ENCODE assay signal across 8 cellular contexts in the genomic region with DNA sequence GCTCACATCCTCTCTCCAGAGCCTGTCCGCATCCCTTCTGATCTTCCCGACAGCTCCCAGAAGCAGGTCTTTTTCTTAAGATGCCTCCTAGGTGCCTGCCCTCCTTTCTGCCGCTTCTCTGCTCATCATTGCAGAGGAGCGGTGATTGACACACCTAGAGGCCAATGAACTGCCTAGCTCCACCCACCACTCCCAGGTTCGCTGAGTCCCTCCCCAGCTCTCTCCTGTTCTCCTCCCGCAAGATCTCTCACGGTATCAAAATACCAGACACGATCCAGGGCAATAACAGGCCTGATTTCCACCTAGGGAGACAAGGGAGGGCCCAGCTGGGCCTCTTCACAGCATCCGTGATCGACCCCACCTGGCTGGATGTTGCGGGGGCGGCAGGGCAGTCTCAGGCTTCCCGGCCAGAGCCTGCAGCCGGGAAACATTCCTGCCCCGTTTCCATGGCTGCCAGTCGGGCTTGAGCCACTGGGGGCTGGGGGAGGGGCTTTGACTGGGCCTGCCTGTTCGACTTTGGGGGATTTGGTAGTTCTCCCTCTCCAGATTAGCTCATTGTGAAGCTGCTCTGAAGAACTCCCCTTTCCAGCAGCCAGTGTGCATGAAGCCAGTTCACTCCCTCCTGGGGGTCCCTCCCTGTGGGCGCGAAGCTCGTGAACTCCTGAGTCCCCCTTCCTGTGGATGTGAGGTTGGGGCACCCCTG.
DNase-seq lines count a peak whose midpoint lies in the region; ATAC-seq and TF ChIP-seq lines count a peak whose summit lies in the region.

No MANE protein-coding gene starts in this region.

- H4K20me1 ChIP-seq in fibroblast of lung (ENCODE audit: control insufficient read depth, extremely low read depth, insufficient read depth, low read length): no peaks in the 10 kb centered on the region

- no peaks in the 10 kb centered on the region for H3K27me3 ChIP-seq in Caco-2 (replicated peaks; ENCODE audit: control insufficient read depth, insufficient read depth, low read length)
- peaks cover 21% of the 10 kb centered on the region for H3K27me3 ChIP-seq in fibroblast of lung (ENCODE audit: control insufficient read depth, insufficient read depth, low read length)
- no peaks in the 10 kb centered on the region for H3K27me3 ChIP-seq in muscle layer of duodenum (ENCODE audit: low read depth, low read length)

- H3K36me3 Mint-ChIP-seq in Caco-2 (ENCODE audit: insufficient read depth, unreplicated experiment): peaks cover 6% of the 10 kb centered on the region
- H3K36me3 Mint-ChIP-seq in stimulated activated naive B cell treated with anti-CD40 and anti-IgM and Interleukin-4, amounts not matched to agents 10 μg/mL and 1 μg/mL and 100 μg/mL, for 72 hours: no peaks in the 10 kb centered on the region

- H3K79me2 ChIP-seq in fibroblast of lung (ENCODE audit: control insufficient read depth, insufficient read depth, low read length): no peaks in the 10 kb centered on the region

- H2AFZ ChIP-seq in fibroblast of lung (ENCODE audit: low read length): no peak overlapping the region

- CTCF ChIA-PET in Caco-2 (lab: Charles Lee): interaction anchor here (0.6 kb wide), 1 partner anchor 251 kb away, joined by 3 read pairs; no protein-coding TSS in a partner anchor

- no TSS peak for BruUV-seq in Caco-2 (replicated peaks; lab: Mats Ljungman, UMichigan)

- no peaks in the 10 kb centered on the region for H3K9me3 ChIP-seq in Caco-2
- no peaks in the 10 kb centered on the region for H3K9me3 ChIP-seq in fibroblast of lung (ENCODE audit: control insufficient read depth, insufficient read depth, low read depth, low read length)
- H3K9me3 ChIP-seq in muscle layer of duodenum (ENCODE audit: control insufficient read depth in 1 of 2, low read length in 2 of 2): no peaks in the 10 kb centered on the region

- intact Hi-C loops in Caco-2 (cut with micrococcal nuclease; ENCODE audit: unreplicated experiment): no loop called here

- DNase-seq in Caco-2 (peak; percentile 95 to 97), NCI-H526 (lab: John Stamatoyannopoulos, UW) (peak; percentile 75 to 88), fibroblast of lung (ENCODE audit: low read depth in 2 of 2) (peak; percentile 90 to 98)
- DNase-seq in activated T-cell treated with anti-CD3 and anti-CD28 coated beads, Interleukin-2, amount 50 U/mL, for 48 hours: peak; percentile 76 to 82
- peak; percentile 46 for DNase-seq in stimulated activated naive B cell treated with anti-CD40 and anti-IgM and Interleukin-4, amounts not matched to agents 10 μg/mL and 1 μg/mL and 100 μg/mL, for 72 hours

- no peaks in the 10 kb centered on the region for H3K27me3 Mint-ChIP-seq in Caco-2 (ENCODE audit: insufficient read depth, unreplicated experiment)
- peaks cover 29 to 48% of the 10 kb centered on the region in 2 donors for H3K27me3 Mint-ChIP-seq in stimulated activated naive B cell treated with anti-CD40 and anti-IgM and Interleukin-4, amounts not matched to agents 10 μg/mL and 1 μg/mL and 100 μg/mL, for 72 hours

- POLR2A ChIA-PET in Caco-2 (lab: Charles Lee): interaction anchor here (0.6 to 0.8 kb wide), 2 partner anchors 31 to 221 kb away, joined by 3 read pairs; no protein-coding TSS in a partner anchor

- H3K4me1 Mint-ChIP-seq in Caco-2 (ENCODE audit: low read depth, unreplicated experiment): peaks cover 8% of the 10 kb centered on the region
- peaks cover 8 to 10% of the 10 kb centered on the region in 2 donors for H3K4me1 Mint-ChIP-seq in stimulated activated naive B cell treated with anti-CD40 and anti-IgM and Interleukin-4, amounts not matched to agents 10 μg/mL and 1 μg/mL and 100 μg/mL, for 72 hours

- H3K27ac ChIP-seq in fibroblast of lung (ENCODE audit: insufficient read depth, low read length) (no peak overlapping the region), muscle layer of duodenum (ENCODE audit: low read length) (no peak overlapping the region)

- H3K36me3 ChIP-seq in Caco-2 (ENCODE audit: control insufficient read depth, insufficient read depth, low read length): no peaks in the 10 kb centered on the region
- no peaks in the 10 kb centered on the region for H3K36me3 ChIP-seq in fibroblast of lung (ENCODE audit: control insufficient read depth, insufficient read depth, low read length)
- no peaks in the 10 kb centered on the region for H3K36me3 ChIP-seq in muscle layer of duodenum (ENCODE audit: control insufficient read depth in 1 of 2, insufficient read depth in 2 of 2, low read length in 2 of 2)

- H3K4me3 ChIP-seq in Caco-2 (ENCODE audit: low read depth, low read length): peak overlapping the region; percentile 40
- H3K4me3 ChIP-seq in fibroblast of lung (replicated peaks in 1 of 4; ENCODE audit: control extremely low read depth in 1 of 4, insufficient read depth in 1 of 4, low read depth in 3 of 4, low read length in 4 of 4): peak overlapping the region in 3 of 4 experiments; percentile 7 to 40 (median 21)
- H3K4me3 ChIP-seq in muscle layer of duodenum (ENCODE audit: low read depth in 1 of 2, low read length in 2 of 2): peak overlapping the region; percentile 38 to 44

- no peak overlapping the region for H3K9ac ChIP-seq in fibroblast of lung (ENCODE audit: insufficient read depth, low read length)

- H3K9me3 Mint-ChIP-seq in Caco-2 (ENCODE audit: unreplicated experiment): no peaks in the 10 kb centered on the region
- no peaks in the 10 kb centered on the region for H3K9me3 Mint-ChIP-seq in stimulated activated naive B cell treated with anti-CD40 and anti-IgM and Interleukin-4, amounts not matched to agents 10 μg/mL and 1 μg/mL and 100 μg/mL, for 72 hours

- peak overlapping the region; percentile 76 for H3K27ac Mint-ChIP-seq in Caco-2 (ENCODE audit: unreplicated experiment)
- H3K27ac Mint-ChIP-seq in stimulated activated naive B cell treated with anti-CD40 and anti-IgM and Interleukin-4, amounts not matched to agents 10 μg/mL and 1 μg/mL and 100 μg/mL, for 72 hours: no peak overlapping the region

- peak overlapping the region; percentile 86 for H3K4me3 Mint-ChIP-seq in Caco-2 (ENCODE audit: unreplicated experiment)
- H3K4me3 Mint-ChIP-seq in stimulated activated naive B cell treated with anti-CD40 and anti-IgM and Interleukin-4, amounts not matched to agents 10 μg/mL and 1 μg/mL and 100 μg/mL, for 72 hours: peak overlapping the region; percentile 49 to 76

- peak; percentile 78 for ATAC-seq in HG03066 (IDR thresholded peaks at IDR 0.05; ENCODE audit: low read depth, unreplicated experiment)
- peak; percentile 84 to 94 for ATAC-seq in stimulated activated naive B cell treated with anti-CD40 and anti-IgM and Interleukin-4, amounts not matched to agents 10 μg/mL and 1 μg/mL and 100 μg/mL, for 72 hours (replicated peaks)
- no peak for ATAC-seq in GM19395 (IDR thresholded peaks at IDR 0.05; ENCODE audit: unreplicated experiment)

- no peak for TF ChIP-seq CTCF in Caco-2 (IDR thresholded peaks at IDR 0.05; ENCODE audit: insufficient read depth in 1 of 2, low read depth in 1 of 2, low read length in 1 of 2, severe bottlenecking in 1 of 2, unreplicated experiment in 1 of 2)
- TF ChIP-seq CTCF in fibroblast of lung (conservative IDR thresholded peaks at IDR 0.05 in 1 of 2, IDR thresholded peaks at IDR 0.05 in 1 of 2; ENCODE audit: low read depth in 1 of 2, low read length in 2 of 2): no peak

- H3K4me2 ChIP-seq in fibroblast of lung (ENCODE audit: extremely low read depth, insufficient read depth, low read length): peak overlapping the region; percentile 44

- H3K4me1 ChIP-seq in Caco-2 (no peaks in the 10 kb centered on the region), fibroblast of lung (ENCODE audit: control insufficient read depth, extremely low read depth, insufficient read depth, low read length) (no peaks in the 10 kb centered on the region), muscle layer of duodenum (ENCODE audit: control insufficient read depth in 1 of 2, insufficient read depth in 2 of 2, low read length in 2 of 2) (peaks cover 13 to 24% of the 10 kb centered on the region in 2 donors)

Comparison
In these comparisons a context has a peak if more than half of its experiments do, and no peak if none do; other contexts are left out.
1. DNase-seq: peak in every context shown above with its lines; median percentile 96 in Caco-2; 94 in fibroblast of lung; 82 in NCI-H526; 79 in activated T-cell treated with anti-CD3 and anti-CD28 coated beads, Interleukin-2, amount 50 U/mL, for 48 hours; 46 in stimulated activated naive B cell treated with anti-CD40 and anti-IgM and Interleukin-4, amounts not matched to agents 10 μg/mL and 1 μg/mL and 100 μg/mL, for 72 hours.